In genomic region chr10:112307631-112308502, GRCh38 we compare ENCODE assay signal across 8 cellular contexts. TPM values are rescaled to one million over a fixed set of nuclear protein-coding genes. Genes with fewer than 3 reads are reported as not detected.
A peak's percentile ranks its signal among the peaks of the same experiment; 100 is the strongest.
DNase-seq lines count a peak whose midpoint lies in the region; ATAC-seq, FAIRE-seq and TF ChIP-seq lines count a peak whose summit lies in the region.

No MANE protein-coding gene starts in this region.

- H3K27me3 ChIP-seq in PC-3 (ENCODE audit: low read length) (no peaks in the 10 kb centered on the region), body of pancreas (no peaks in the 10 kb centered on the region)

- no peak overlapping the region for H3K4me2 ChIP-seq in A549
- no peak overlapping the region for H3K4me2 ChIP-seq in PC-3 (ENCODE audit: low read length)

- CTCF ChIA-PET in A549 (lab: Yijun Ruan, JAX): interaction anchor here (0.6 to 4.2 kb wide), 33 partner anchors 10 to 1232 kb away, joined by 3 to 29 read pairs (median 4); partner anchors contain the start of genes ADRA2A and GPAM
- CTCF ChIA-PET in GM10248 (lab: Yijun Ruan, JAX): interaction anchor here (0.6 to 12.1 kb wide), 41 partner anchors 8 to 303 kb away, joined by 3 to 113 read pairs (median 4); partner anchors contain the start of gene GPAM
- CTCF ChIA-PET in PC-3 (lab: Charles Lee): interaction anchor here (0.9 kb wide), 1 partner anchor 127 kb away, joined by 5 read pairs; no protein-coding TSS in a partner anchor

- H3K9me3 ChIP-seq in A549 (no peaks in the 10 kb centered on the region), PC-3 (ENCODE audit: low read length) (no peaks in the 10 kb centered on the region), body of pancreas (no peaks in the 10 kb centered on the region)

- H3K9me2 ChIP-seq in PC-3 (replicated peaks; ENCODE audit: low read length): no peaks in the 10 kb centered on the region

- H3K4me3 Mint-ChIP-seq in stimulated activated effector memory CD8-positive, alpha-beta T cell treated with anti-CD3 and anti-CD28 coated beads, Interleukin-12 subunit alpha, Interleukin-12 subunit beta, amount 100 ng/mL, for 72 hours: no peak overlapping the region

- 11% methylated on average over 6 of the region's 6 CpGs for WGBS in A549 (ENCODE audit: missing lambda C conversion rate)
- 12 to 27% methylated on average over 5 to 6 of the region's 6 CpGs for WGBS in body of pancreas, 2 donors

- TF ChIP-seq POLR2A in A549 (IDR thresholded peaks at IDR 0.05; ENCODE audit: low read length): no peak
- no peak for TF ChIP-seq POLR2A in body of pancreas (IDR thresholded peaks at IDR 0.05)

- H3K9me3 Mint-ChIP-seq in stimulated activated effector memory CD8-positive, alpha-beta T cell treated with anti-CD3 and anti-CD28 coated beads, Interleukin-12 subunit alpha, Interleukin-12 subunit beta, amount 100 ng/mL, for 72 hours: no peaks in the 10 kb centered on the region

- DNase-seq in A549 (ENCODE audit: low read depth in 1 of 2, low spot score in 1 of 2) (peak; percentile 36 to 53), GM10248 (ENCODE audit: extremely low spot score) (peak; percentile 76), PC-3 (peak; percentile 51), body of pancreas (peak; percentile 35 to 60 (median 48)), islet precursor cell (peak; percentile 79), OCI-M2 (lab: John Stamatoyannopoulos, UW; ENCODE audit: unreplicated experiment) (no peak)
- peak; percentile 7 to 56 for DNase-seq in stimulated activated effector memory CD8-positive, alpha-beta T cell treated with anti-CD3 and anti-CD28 coated beads, Interleukin-12 subunit alpha, Interleukin-12 subunit beta, amount 100 ng/mL, for 72 hours (ENCODE audit: low spot score in 2 of 2)

- no peaks in the 10 kb centered on the region for H4K20me1 ChIP-seq in PC-3 (ENCODE audit: low read length)

- H3K4me1 ChIP-seq in A549: peaks cover 5% of the 10 kb centered on the region; the same call in 1 of the 3 replicates
- peaks cover 11% of the 10 kb centered on the region for H3K4me1 ChIP-seq in PC-3 (ENCODE audit: insufficient read depth, low read length)
- no peaks in the 10 kb centered on the region for H3K4me1 ChIP-seq in body of pancreas

- H3K36me3 Mint-ChIP-seq in stimulated activated effector memory CD8-positive, alpha-beta T cell treated with anti-CD3 and anti-CD28 coated beads, Interleukin-12 subunit alpha, Interleukin-12 subunit beta, amount 100 ng/mL, for 72 hours: no peaks in the 10 kb centered on the region

- H2AFZ ChIP-seq in PC-3 (ENCODE audit: low read length): no peak overlapping the region

- H3K27ac Mint-ChIP-seq in stimulated activated effector memory CD8-positive, alpha-beta T cell treated with anti-CD3 and anti-CD28 coated beads, Interleukin-12 subunit alpha, Interleukin-12 subunit beta, amount 100 ng/mL, for 72 hours: no peak overlapping the region

- POLR2A ChIA-PET in A549 (lab: Yijun Ruan, JAX) (interaction anchor here (1.0 kb wide), 1 partner anchor 124 kb away, joined by 5 read pairs; the partner anchor contains the start of gene GPAM), GM10248 (lab: Yijun Ruan, JAX) (no interaction called here), PC-3 (lab: Charles Lee; ENCODE audit: unreplicated experiment) (no interaction called here)

- H3K4me3 ChIP-seq in A549 (no peak overlapping the region), PC-3 (ENCODE audit: low read length) (no peak overlapping the region), body of pancreas (no peak overlapping the region)

- no peak overlapping the region for H3K27ac ChIP-seq in A549
- no peak overlapping the region for H3K27ac ChIP-seq in PC-3 (ENCODE audit: low read length)
- no peak overlapping the region for H3K27ac ChIP-seq in body of pancreas

- FAIRE-seq in A549 (lab: Jason Lieb, UNC): no peak

- peak; percentile 56 for TF ChIP-seq CTCF in A549 (IDR thresholded peaks at IDR 0.05)
- peak; percentile 84 for TF ChIP-seq CTCF in GM10248 (IDR thresholded peaks at IDR 0.05; ENCODE audit: control extremely low read depth, extremely low read depth, low read depth, missing control alignments)
- peak; percentile 81 for TF ChIP-seq CTCF in PC-3 (conservative IDR thresholded peaks at IDR 0.05; ENCODE audit: low read depth, low read length)
- peak; percentile 54 to 73 (median 62) for TF ChIP-seq CTCF in body of pancreas (IDR thresholded peaks at IDR 0.05)

- ATAC-seq in A549 (peak; percentile 80 to 93), HG02885 (IDR thresholded peaks at IDR 0.05; ENCODE audit: poor library complexity, unreplicated experiment) (peak; percentile 77), PC-3 (peak; percentile 71), body of pancreas (peak; percentile 62)
- peak; percentile 66 for ATAC-seq in stimulated activated effector memory CD8-positive, alpha-beta T cell treated with anti-CD3 and anti-CD28 coated beads, Interleukin-12 subunit alpha, Interleukin-12 subunit beta, amount 100 ng/mL, for 72 hours

- no peaks in the 10 kb centered on the region for H3F3A ChIP-seq in PC-3 (ENCODE audit: low read length, unreplicated experiment)

- no TSS peak for BruUV-seq in PC-3 (replicated peaks; lab: Mats Ljungman, UMichigan)

- TF ChIP-seq EP300 in A549 (IDR thresholded peaks at IDR 0.05): no peak

- no peak overlapping the region for H3K9ac ChIP-seq in PC-3 (ENCODE audit: low read length)

- H3K4me1 Mint-ChIP-seq in stimulated activated effector memory CD8-positive, alpha-beta T cell treated with anti-CD3 and anti-CD28 coated beads, Interleukin-12 subunit alpha, Interleukin-12 subunit beta, amount 100 ng/mL, for 72 hours: no peaks in the 10 kb centered on the region

- peak; percentile 51 to 62 for TF ChIP-seq RAD21 in A549 (conservative IDR thresholded peaks at IDR 0.05 in 1 of 2, IDR thresholded peaks at IDR 0.05 in 1 of 2)

- H3K36me3 ChIP-seq in PC-3 (ENCODE audit: low read depth, low read length) (no peaks in the 10 kb centered on the region), body of pancreas (replicated peaks in 1 of 2; ENCODE audit: insufficient read depth in 1 of 2, low read depth in 2 of 2) (no peaks in the 10 kb centered on the region)

- no peaks in the 10 kb centered on the region for H3K79me2 ChIP-seq in PC-3 (ENCODE audit: low read length)

- intact Hi-C loops in PC-3 (cut with micrococcal nuclease): no loop called here
- intact Hi-C loops in body of pancreas (cut with DNase I): no loop called here

TF ChIP-seq in A549, 52 proteins besides CTCF, POLR2A, EP300 and RAD21:
- no peak for TF ChIP-seq SREBF2 (IDR thresholded peaks at IDR 0.05)
- TF ChIP-seq MYC (IDR thresholded peaks at IDR 0.05; ENCODE audit: borderline replicate concordance, low read length): no peak
- no peak for TF ChIP-seq FOSB (CRISPR knock-in tag; IDR thresholded peaks at IDR 0.05)
- TF ChIP-seq SMC3 (IDR thresholded peaks at IDR 0.05): peak; percentile 42; the same call in 1 of the 3 replicates
- no peak for TF ChIP-seq HOXB5 (CRISPR knock-in tag; IDR thresholded peaks at IDR 0.05)
- no peak for TF ChIP-seq NFE2L2 (conservative IDR thresholded peaks at IDR 0.05; ENCODE audit: low read length)
- no peak for TF ChIP-seq ZNF302 (CRISPR knock-in tag; IDR thresholded peaks at IDR 0.05)

RNA-seq across cellular contexts. Expression of gene TECTB, which starts 24.7 kb away (rescaled TPM):
- polyA plus RNA-seq in A549 (2011; rRNA removed): not detected in 2 replicates
- polyA plus RNA-seq in A549 (2012; cell fraction: cytosol; rRNA removed): not detected in 2 replicates
- polyA plus RNA-seq in A549 (2012; cell fraction: nucleus; rRNA removed): not detected in 2 replicates
- not detected in 3 replicates for polyA plus RNA-seq in A549 (2017; fragmentation: RNase III; extraction: RNeasy Plus Mini Kit Qiagen cat#74134 plus additional on column Dnase treatment)
- not detected in 2 replicates for polyA minus RNA-seq in A549 (2011; rRNA and poly(A)+ RNA removed)
- not detected in 2 replicates for total RNA-seq in PC-3 (2014; rRNA removed)
- not detected for total RNA-seq in body of pancreas
